ENCODE assay signal across 1 cellular context in the genomic region with DNA sequence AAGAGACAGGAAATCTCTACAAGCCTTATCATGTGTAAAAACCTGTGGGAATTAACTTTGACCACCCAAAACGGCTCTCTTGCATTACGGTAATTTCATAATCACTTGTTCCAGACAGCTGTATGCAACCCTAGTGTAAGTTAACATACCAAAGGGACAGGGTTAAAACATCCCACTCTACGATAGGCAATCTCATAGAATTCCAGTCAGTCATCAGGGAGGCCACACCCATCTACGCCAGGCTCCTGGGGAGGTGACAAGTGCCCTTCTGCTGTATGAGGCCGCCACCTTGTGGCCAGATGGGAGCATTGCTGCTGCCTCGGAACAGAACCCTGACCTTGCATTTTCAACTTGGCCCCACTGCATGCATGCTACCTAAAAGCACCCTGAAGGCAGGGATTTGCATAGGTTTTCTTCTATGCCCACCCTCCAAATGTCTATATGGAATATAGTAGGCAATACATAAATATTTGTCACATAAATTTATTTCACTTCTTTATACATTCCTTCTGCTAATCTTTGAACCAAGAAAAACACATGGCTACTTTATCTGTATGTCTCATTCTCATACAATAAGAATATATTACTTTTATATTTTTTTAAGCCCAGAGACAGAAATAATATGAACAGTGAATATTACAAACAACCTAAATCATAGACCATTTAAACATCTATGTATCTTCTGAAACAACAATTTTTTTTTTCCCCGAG.
TF ChIP-seq lines count a peak whose summit lies in the region.

No MANE protein-coding gene starts in this region.

TF ChIP-seq in HEK293, 187 proteins besides CTCF, POLR2A, EP300 and RAD21 (continued from another document):
- TF ChIP-seq ZNF621 (tag by site-specific recombination; IDR thresholded peaks at IDR 0.05) (no peak), HOXC10 (CRISPR knock-in tag; IDR thresholded peaks at IDR 0.05) (no peak), ZNF292 (tag by site-specific recombination; IDR thresholded peaks at IDR 0.05; ENCODE audit: borderline replicate concordance, low read depth) (no peak), ZNF624 (tag by site-specific recombination; IDR thresholded peaks at IDR 0.05) (no peak), ZNF707 (tag by site-specific recombination; IDR thresholded peaks at IDR 0.05) (no peak), ZNF571 (tag by site-specific recombination; IDR thresholded peaks at IDR 0.05) (no peak), ZNF302 (tag by site-specific recombination; IDR thresholded peaks at IDR 0.05; ENCODE audit: low read depth) (no peak), ZNF623 (tag by site-specific recombination; IDR thresholded peaks at IDR 0.05) (no peak), ZNF521 (tag by site-specific recombination; IDR thresholded peaks at IDR 0.05) (no peak), WT1 (tag by site-specific recombination; IDR thresholded peaks at IDR 0.05) (peak; percentile 48; the same call in 1 of the 2 replicates), EGR2 (tag by site-specific recombination; IDR thresholded peaks at IDR 0.05; ENCODE audit: low read depth) (no peak), ZNF658 (tag by site-specific recombination; IDR thresholded peaks at IDR 0.05) (no peak), ZNF48 (tag by site-specific recombination; IDR thresholded peaks at IDR 0.05) (no peak), ZNF366 (tag by site-specific recombination; conservative IDR thresholded peaks at IDR 0.05) (no peak), ZNF416 (tag by site-specific recombination; IDR thresholded peaks at IDR 0.05) (no peak), ZBTB8A (tag by site-specific recombination; IDR thresholded peaks at IDR 0.05) (peak; percentile 36; the same call in 1 of the 2 replicates)
- TF ChIP-seq, protein P1, sequence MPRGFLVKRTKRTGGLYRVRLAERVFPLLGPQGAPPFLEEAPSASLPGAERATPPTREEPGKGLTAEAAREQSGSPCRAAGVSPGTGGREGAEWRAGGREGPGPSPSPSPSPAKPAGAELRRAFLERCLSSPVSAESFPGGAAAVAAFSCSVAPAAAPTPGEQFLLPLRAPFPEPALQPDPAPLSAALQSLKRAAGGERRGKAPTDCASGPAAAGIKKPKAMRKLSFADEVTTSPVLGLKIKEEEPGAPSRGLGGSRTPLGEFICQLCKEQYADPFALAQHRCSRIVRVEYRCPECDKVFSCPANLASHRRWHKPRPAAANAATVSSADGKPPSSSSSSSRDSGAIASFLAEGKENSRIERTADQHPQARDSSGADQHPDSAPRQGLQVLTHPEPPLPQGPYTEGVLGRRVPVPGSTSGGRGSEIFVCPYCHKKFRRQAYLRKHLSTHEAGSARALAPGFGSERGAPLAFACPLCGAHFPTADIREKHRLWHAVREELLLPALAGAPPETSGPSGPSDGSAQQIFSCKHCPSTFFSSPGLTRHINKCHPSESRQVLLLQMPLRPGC (tag by site-specific recombination; IDR thresholded peaks at IDR 0.05) = no peak
- TF ChIP-seq, protein P2, sequence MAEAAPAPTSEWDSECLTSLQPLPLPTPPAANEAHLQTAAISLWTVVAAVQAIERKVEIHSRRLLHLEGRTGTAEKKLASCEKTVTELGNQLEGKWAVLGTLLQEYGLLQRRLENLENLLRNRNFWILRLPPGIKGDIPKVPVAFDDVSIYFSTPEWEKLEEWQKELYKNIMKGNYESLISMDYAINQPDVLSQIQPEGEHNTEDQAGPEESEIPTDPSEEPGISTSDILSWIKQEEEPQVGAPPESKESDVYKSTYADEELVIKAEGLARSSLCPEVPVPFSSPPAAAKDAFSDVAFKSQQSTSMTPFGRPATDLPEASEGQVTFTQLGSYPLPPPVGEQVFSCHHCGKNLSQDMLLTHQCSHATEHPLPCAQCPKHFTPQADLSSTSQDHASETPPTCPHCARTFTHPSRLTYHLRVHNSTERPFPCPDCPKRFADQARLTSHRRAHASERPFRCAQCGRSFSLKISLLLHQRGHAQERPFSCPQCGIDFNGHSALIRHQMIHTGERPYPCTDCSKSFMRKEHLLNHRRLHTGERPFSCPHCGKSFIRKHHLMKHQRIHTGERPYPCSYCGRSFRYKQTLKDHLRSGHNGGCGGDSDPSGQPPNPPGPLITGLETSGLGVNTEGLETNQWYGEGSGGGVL (tag by site-specific recombination; IDR thresholded peaks at IDR 0.05) = no peak
- TF ChIP-seq, protein P3, sequence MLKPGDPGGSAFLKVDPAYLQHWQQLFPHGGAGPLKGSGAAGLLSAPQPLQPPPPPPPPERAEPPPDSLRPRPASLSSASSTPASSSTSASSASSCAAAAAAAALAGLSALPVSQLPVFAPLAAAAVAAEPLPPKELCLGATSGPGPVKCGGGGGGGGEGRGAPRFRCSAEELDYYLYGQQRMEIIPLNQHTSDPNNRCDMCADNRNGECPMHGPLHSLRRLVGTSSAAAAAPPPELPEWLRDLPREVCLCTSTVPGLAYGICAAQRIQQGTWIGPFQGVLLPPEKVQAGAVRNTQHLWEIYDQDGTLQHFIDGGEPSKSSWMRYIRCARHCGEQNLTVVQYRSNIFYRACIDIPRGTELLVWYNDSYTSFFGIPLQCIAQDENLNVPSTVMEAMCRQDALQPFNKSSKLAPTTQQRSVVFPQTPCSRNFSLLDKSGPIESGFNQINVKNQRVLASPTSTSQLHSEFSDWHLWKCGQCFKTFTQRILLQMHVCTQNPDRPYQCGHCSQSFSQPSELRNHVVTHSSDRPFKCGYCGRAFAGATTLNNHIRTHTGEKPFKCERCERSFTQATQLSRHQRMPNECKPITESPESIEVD (tag by site-specific recombination; IDR thresholded peaks at IDR 0.05) = no peak
TF ChIP-seq in HEK293: peak in this region for 28.
